Comparison of ENCODE assay signal across 8 cellular contexts in the genomic region with DNA sequence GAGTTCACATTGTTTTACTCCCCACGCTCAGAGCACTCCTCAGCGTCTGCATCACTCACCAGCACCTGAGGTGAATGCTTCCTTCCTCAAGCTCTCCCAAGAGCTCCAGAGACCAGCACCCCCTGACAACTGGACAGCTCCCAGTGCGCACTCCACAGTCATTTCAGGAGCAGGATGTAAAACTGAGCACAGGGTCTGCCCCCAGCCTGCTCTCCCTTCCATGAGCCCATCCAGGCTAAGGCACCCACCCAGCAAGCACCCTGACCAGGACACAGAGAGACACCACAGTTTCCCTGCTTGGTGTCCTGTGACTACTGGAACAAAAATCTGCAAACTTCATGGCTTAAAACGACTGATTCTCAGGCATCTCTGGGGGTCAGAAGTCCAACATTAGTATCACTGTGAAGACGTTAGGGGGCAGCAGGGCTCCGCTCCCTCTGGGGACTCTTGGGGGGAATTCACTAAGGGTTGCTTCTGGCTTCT. TPM values are rescaled to one million over a fixed set of nuclear protein-coding genes. Genes with fewer than 3 reads are reported as not detected.
DNase-seq lines count a peak whose midpoint lies in the region; ATAC-seq and TF ChIP-seq lines count a peak whose summit lies in the region.

No MANE protein-coding gene starts in this region.

- DNase-seq in BJ (ENCODE audit: low read depth) = no peak
- peak; percentile 7 for DNase-seq in HK-2 (ENCODE audit: unreplicated experiment)
- DNase-seq in WTC11 (ENCODE audit: low spot score) = peak; percentile 73
- peak in 1 of 2 donors; percentile 9 for DNase-seq in left colon
- no peak for DNase-seq in DMS114 treated with DMSO at 0.1 percent for 48 hours (lab: John Stamatoyannopoulos, UW; ENCODE audit: unreplicated experiment)
- no peak for DNase-seq in stimulated activated naive CD4-positive, alpha-beta T cell (lab: John Stamatoyannopoulos, UW)
- DNase-seq in spleen = no peak
- DNase-seq in GF-D8 (lab: John Stamatoyannopoulos, UW) = no peak

- no peaks in the 10 kb centered on the region for H3K4me1 ChIP-seq in spleen

- CTCF ChIA-PET in BJ (lab: Yijun Ruan, JAX) (no interaction called here), WTC11 (lab: Charles Lee) (interaction anchor here (0.6 to 2.1 kb wide), 8 partner anchors 25 to 179 kb away, joined by 3 to 9 read pairs (median 3); partner anchors contain the start of gene SCGB2A2)

- peaks cover 0 to 16% (median 10%) of the 10 kb centered on the region in 8 donors for H3K9me3 ChIP-seq in spleen

- ATAC-seq in WTC11 = peak; percentile 84
- peak; percentile 57 for ATAC-seq in left colon

- no peak overlapping the region for H3K4me3 Mint-ChIP-seq in WTC11

- TF ChIP-seq CTCF in BJ (IDR thresholded peaks at IDR 0.05; ENCODE audit: insufficient read depth, low read depth, low read length) = 0 out of 2 replicates have a peak, but pooled peaks have one; percentile 12
- no peak for TF ChIP-seq CTCF in WTC11 (IDR thresholded peaks at IDR 0.05)
- TF ChIP-seq CTCF in spleen (IDR thresholded peaks at IDR 0.05 in 8 of 11, conservative IDR thresholded peaks at IDR 0.05 in 3 of 11) = no peak

- no peak overlapping the region for H3K4me3 ChIP-seq in BJ (ENCODE audit: low read depth, low read length)
- H3K4me3 ChIP-seq in spleen = no peak overlapping the region

- TF ChIP-seq POLR2A in spleen (IDR thresholded peaks at IDR 0.05) = no peak

- intact Hi-C loops in left colon (cut with DNase I, micrococcal nuclease) = no loop called here
- intact Hi-C loops in spleen (cut with DNase I; ENCODE audit: low total_unique reads) = no loop called here

- WGBS in spleen, 5 donors = 20 to 39% (median 23%) methylated on average over 6 of the region's 6 CpGs

- H3K9me3 Mint-ChIP-seq in WTC11 = peaks cover 11% of the 10 kb centered on the region

- H3K36me3 Mint-ChIP-seq in WTC11 = peaks cover 8% of the 10 kb centered on the region

- H3K27me3 ChIP-seq in BJ (ENCODE audit: control insufficient read depth, insufficient read depth, low read length) = no peaks in the 10 kb centered on the region
- peaks cover 0 to 52% (median 3%) of the 10 kb centered on the region in 7 donors for H3K27me3 ChIP-seq in spleen (replicated peaks in 1 of 7)

- no peak overlapping the region for H3K27ac ChIP-seq in spleen

- H3K36me3 ChIP-seq in BJ (ENCODE audit: control insufficient read depth, insufficient read depth, low read length) (no peaks in the 10 kb centered on the region), spleen (no peaks in the 10 kb centered on the region)

- POLR2A ChIA-PET in BJ (lab: Charles Lee) = no interaction called here
- POLR2A ChIA-PET in WTC11 (lab: Charles Lee) = no interaction called here

- H3K27ac Mint-ChIP-seq in WTC11 = no peak overlapping the region

- H3K4me1 Mint-ChIP-seq in WTC11 = peaks cover 7% of the 10 kb centered on the region

- H3K27me3 Mint-ChIP-seq in WTC11 (ENCODE audit: low read depth) = peaks cover 13% of the 10 kb centered on the region

TF ChIP-seq in WTC11, 78 proteins besides CTCF, POLR2A, EP300 and RAD21:
- TF ChIP-seq ZNF263 (CRISPR knock-in tag; IDR thresholded peaks at IDR 0.05; ENCODE audit: low read depth) (no peak), TEAD4 (CRISPR knock-in tag; IDR thresholded peaks at IDR 0.05) (peak; percentile 30; the same call in 1 of the 2 replicates), FOXP4 (CRISPR knock-in tag; IDR thresholded peaks at IDR 0.05) (peak; percentile 51; the same call in 1 of the 2 replicates)

RNA-seq across cellular contexts. Expression of gene SCGB1D2, which starts 3.3 kb away (rescaled TPM):
- not detected in 2 replicates for polyA plus RNA-seq in BJ (2011; rRNA removed)
- polyA minus RNA-seq in BJ (2011; rRNA and poly(A)+ RNA removed) = not detected in 2 replicates
- total RNA-seq in WTC11 (2021) = not detected in 3 replicates
- total RNA-seq in left colon = not detected
- not detected for total RNA-seq in spleen
- not detected for polyA plus RNA-seq in spleen

RNA-seq across cellular contexts. Expression of gene SCGB2A2, which starts 24.6 kb away (rescaled TPM):
- polyA plus RNA-seq in BJ (2011; rRNA removed) (not detected in 2 replicates), spleen (not detected)
- polyA minus RNA-seq in BJ (2011; rRNA and poly(A)+ RNA removed) = not detected in 2 replicates
- total RNA-seq in WTC11 (2021) (not detected in 3 replicates), left colon (not detected), spleen (not detected)

RNA-seq across cellular contexts. Expression of gene SCGB2A1, which starts 36.8 kb away (rescaled TPM):
- polyA plus RNA-seq in BJ (2011; rRNA removed) = not detected in 2 replicates
- polyA minus RNA-seq in BJ (2011; rRNA and poly(A)+ RNA removed) = not detected in 2 replicates
- total RNA-seq in WTC11 (2021) = not detected in 3 replicates
- 10 to 100 TPM; 10.4 to 15.7 TPM for total RNA-seq in left colon
- not detected for total RNA-seq in spleen
- polyA plus RNA-seq in spleen = not detected

RNA-seq across cellular contexts. Expression of gene SCGB1D4, which starts 53.6 kb away (rescaled TPM):
- polyA plus RNA-seq in BJ (2011; rRNA removed) (not detected in 2 replicates), spleen (not detected)
- not detected in 2 replicates for polyA minus RNA-seq in BJ (2011; rRNA and poly(A)+ RNA removed)
- total RNA-seq in WTC11 (2021) (not detected in 3 replicates), left colon (not detected), spleen (not detected)

RNA-seq across cellular contexts. Expression of gene SCGB1D1, which starts 55.3 kb away (rescaled TPM):
- not detected in 2 replicates for polyA plus RNA-seq in BJ (2011; rRNA removed)
- not detected in 2 replicates for polyA minus RNA-seq in BJ (2011; rRNA and poly(A)+ RNA removed)
- not detected in 3 replicates for total RNA-seq in WTC11 (2021)
- total RNA-seq in left colon = not detected
- not detected for total RNA-seq in spleen
- not detected for polyA plus RNA-seq in spleen

Comparison
In these comparisons a context has a peak if more than half of its experiments do, and no peak if none do; other contexts are left out.
1. DNase-seq: peak in HK-2 (single experiment) and WTC11 (single experiment); none in BJ (single experiment), DMS114 treated with DMSO at 0.1 percent for 48 hours (single experiment), stimulated activated naive CD4-positive, alpha-beta T cell (0 of 6), spleen (single experiment) and GF-D8 (single experiment).
2. RNA of gene SCGB2A1, which starts 36.8 kb away (total RNA-seq): 10.4 to 15.7 TPM in left colon; not detected in WTC11 and not detected in spleen; every median in the first group is over 10 times any median in the second.